23 cellular contexts compared by ENCODE assay signal in genomic region chr22:41359376-41359775, GRCh38. TPM values are rescaled to one million over a fixed set of nuclear protein-coding genes. Genes with fewer than 3 reads are reported as not detected.
DNase-seq lines count a peak whose midpoint lies in the region; ATAC-seq, FAIRE-seq and TF ChIP-seq lines count a peak whose summit lies in the region.
"Had no signal": no experiment of that assay in that cellular context is flagged by ENCODE, and none has a peak within 500 bp of the region (broad histone marks: within the 10 kb centered on the region; RNA-seq: fewer than 3 reads in every experiment).

No MANE protein-coding gene starts in this region.

- WGBS in HepG2 (ENCODE audit: low lambda C conversion rate): 71% methylated on average over 4 of the region's 4 CpGs
- 84% methylated on average over 3 of the region's 4 CpGs for WGBS in right lobe of liver (ENCODE audit: insufficient coverage, low coverage, low lambda C conversion rate, missing lambda C conversion rate)
- 81 to 89% (median 84%) methylated on average over 4 of the region's 4 CpGs for WGBS in adrenal gland, 4 donors

- no peaks in the 10 kb centered on the region for H3K4me1 Mint-ChIP-seq in brain
- H3K4me1 Mint-ChIP-seq in nephron: peaks cover 12% of the 10 kb centered on the region
- no peaks in the 10 kb centered on the region for H3K4me1 Mint-ChIP-seq in activated naive CD8-positive, alpha-beta T cell treated with anti-CD3 and anti-CD28 coated beads, Interleukin-2, amount 50 U/mL, for 24 hours

- H3K36me3 ChIP-seq in HepG2 (replicated peaks in 1 of 2; ENCODE audit: control insufficient read depth in 1 of 2, insufficient read depth in 2 of 2, low read length in 2 of 2) (peaks cover 14 to 36% of the 10 kb centered on the region in 2 experiments; a peak in 4 of 5 replicates), right lobe of liver (peaks cover 0 to 31% (median 10%) of the 10 kb centered on the region in 4 donors), adrenal gland (replicated peaks in 1 of 2) (peaks cover 0 to 41% of the 10 kb centered on the region in 2 donors)

- intact Hi-C loops in HepG2 (cut with micrococcal nuclease; ENCODE audit: unreplicated experiment): no loop called here
- intact Hi-C loops in right lobe of liver (cut with DNase I): no loop called here
- intact Hi-C loops in adrenal gland (cut with DNase I): no loop called here

- H3K9me3 ChIP-seq in HepG2 (ENCODE audit: low read length): no peaks in the 10 kb centered on the region
- no peaks in the 10 kb centered on the region for H3K9me3 ChIP-seq in right lobe of liver
- no peaks in the 10 kb centered on the region for H3K9me3 ChIP-seq in adrenal gland (replicated peaks in 1 of 3)

- H3K4me3 ChIP-seq in HepG2 (replicated peaks in 1 of 3; ENCODE audit: insufficient read depth in 1 of 3, low read depth in 2 of 3, low read length in 3 of 3) (no peak overlapping the region), right lobe of liver (no peak overlapping the region), adrenal gland (no peak overlapping the region)
- H3K4me3 ChIP-seq: dorsolateral prefrontal cortex had no signal

- H3K4me2 ChIP-seq in HepG2 (ENCODE audit: low read depth, low read length): no peak overlapping the region
- H3K4me2 ChIP-seq: KMS-11 had no signal

- H3K9ac ChIP-seq in HepG2 (ENCODE audit: insufficient read depth, low read depth, low read length): no peak overlapping the region
- H3K9ac ChIP-seq: KMS-11 had no signal

- no peak for TF ChIP-seq CTCF in HepG2 (CRISPR knock-in tag; IDR thresholded peaks at IDR 0.05)
- TF ChIP-seq CTCF in right lobe of liver (IDR thresholded peaks at IDR 0.05): no peak
- TF ChIP-seq CTCF in brain (conservative IDR thresholded peaks at IDR 0.05): no peak
- no peak for TF ChIP-seq CTCF in nephron (IDR thresholded peaks at IDR 0.05; ENCODE audit: unreplicated experiment in 3 of 3)
- TF ChIP-seq CTCF in adrenal gland (IDR thresholded peaks at IDR 0.05): no peak

- TF ChIP-seq EP300 in HepG2 (IDR thresholded peaks at IDR 0.05; ENCODE audit: low read depth in 2 of 2, low read length in 2 of 2) (no peak), HepG2 (CRISPR knock-in tag; IDR thresholded peaks at IDR 0.05; ENCODE audit: borderline replicate concordance) (no peak)

- no peaks in the 10 kb centered on the region for H3K79me2 ChIP-seq in HepG2 (ENCODE audit: insufficient read depth, low read length)

- peak overlapping the region; percentile 42 for H3K27ac ChIP-seq in HepG2 (ENCODE audit: extremely low read length, insufficient read depth, low read length)
- no peak overlapping the region for H3K27ac ChIP-seq in right lobe of liver
- no peak overlapping the region for H3K27ac ChIP-seq in adrenal gland
- H3K27ac ChIP-seq: KMS-11 had no signal

- H3K27ac Mint-ChIP-seq in brain (peak overlapping the region in 4 of 5 experiments; percentile 23 to 70 (median 62)), nephron (peak overlapping the region; percentile 28 to 83 (median 41))
- no peak overlapping the region for H3K27ac Mint-ChIP-seq in activated naive CD8-positive, alpha-beta T cell treated with anti-CD3 and anti-CD28 coated beads, Interleukin-2, amount 50 U/mL, for 24 hours
- H3K27ac Mint-ChIP-seq: activated naive CD4-positive, alpha-beta T cell treated with anti-CD3 and anti-CD28 coated beads for 36 hours; activated T-cell treated with anti-CD3 and anti-CD28 coated beads, Interleukin-2, amount 50 U/mL, for 24 hours had no signal

- ATAC-seq in HepG2 (no peak), right lobe of liver (no peak)
- ATAC-seq in activated naive CD8-positive, alpha-beta T cell treated with anti-CD3 and anti-CD28 coated beads, Interleukin-2, amount 50 U/mL, for 24 hours: no peak

- peaks cover 33% of the 10 kb centered on the region for H3K4me1 ChIP-seq in HepG2 (ENCODE audit: insufficient read depth, low read length)
- peaks cover 0 to 7% (median 0%) of the 10 kb centered on the region in 4 donors for H3K4me1 ChIP-seq in right lobe of liver
- H3K4me1 ChIP-seq in adrenal gland (replicated peaks in 1 of 2): no peaks in the 10 kb centered on the region

- H3K4me3 Mint-ChIP-seq in brain (no peak overlapping the region), nephron (peak overlapping the region in 1 of 3 experiments; percentile 36)
- H3K4me3 Mint-ChIP-seq in activated naive CD8-positive, alpha-beta T cell treated with anti-CD3 and anti-CD28 coated beads, Interleukin-2, amount 50 U/mL, for 24 hours: no peak overlapping the region
- H3K4me3 Mint-ChIP-seq: activated naive CD4-positive, alpha-beta T cell treated with anti-CD3 and anti-CD28 coated beads for 36 hours; activated T-cell treated with anti-CD3 and anti-CD28 coated beads, Interleukin-2, amount 50 U/mL, for 24 hours had no signal

- no peak for TF ChIP-seq POLR2A in HepG2 (IDR thresholded peaks at IDR 0.05; ENCODE audit: insufficient read depth in 1 of 2, low read depth in 2 of 2, low read length in 2 of 2)
- TF ChIP-seq POLR2A in right lobe of liver (IDR thresholded peaks at IDR 0.05): no peak
- TF ChIP-seq POLR2A in adrenal gland (IDR thresholded peaks at IDR 0.05): no peak

- BruUV-seq in HepG2 (replicated peaks; lab: Mats Ljungman, UMichigan): TSS peak; percentile 70

- H3K27me3 Mint-ChIP-seq in brain (no peaks in the 10 kb centered on the region), nephron (ENCODE audit: low read depth) (no peaks in the 10 kb centered on the region)
- H3K27me3 Mint-ChIP-seq in activated naive CD8-positive, alpha-beta T cell treated with anti-CD3 and anti-CD28 coated beads, Interleukin-2, amount 50 U/mL, for 24 hours: no peaks in the 10 kb centered on the region
- H3K27me3 Mint-ChIP-seq: activated T-cell treated with anti-CD3 and anti-CD28 coated beads, Interleukin-2, amount 50 U/mL, for 24 hours had no signal

- FAIRE-seq in HepG2 (lab: Jason Lieb, UNC): no peak
- FAIRE-seq: D721Med, H54, islet of Langerhans, TTC549 had no signal

- no peak for TF ChIP-seq RAD21 in HepG2 (CRISPR knock-in tag; IDR thresholded peaks at IDR 0.05)

- H3K36me3 Mint-ChIP-seq in brain: peaks cover 5% of the 10 kb centered on the region
- H3K36me3 Mint-ChIP-seq in nephron (ENCODE audit: low read depth): peaks cover 10% of the 10 kb centered on the region
- H3K36me3 Mint-ChIP-seq in activated naive CD8-positive, alpha-beta T cell treated with anti-CD3 and anti-CD28 coated beads, Interleukin-2, amount 50 U/mL, for 24 hours (ENCODE audit: low read depth): peaks cover 4% of the 10 kb centered on the region

- in situ Hi-C loops in HepG2 (cut with HindIII; ENCODE audit: extremely low pct_ligation_motif_present, low pct_unique_long_range_greater_than_20kb): no loop called here

- H2AFZ ChIP-seq in HepG2 (ENCODE audit: low read length): no peak overlapping the region

- H3K27me3 ChIP-seq in HepG2 (ENCODE audit: control insufficient read depth in 1 of 2, insufficient read depth in 2 of 2, low read length in 2 of 2) (no peaks in the 10 kb centered on the region), right lobe of liver (no peaks in the 10 kb centered on the region), adrenal gland (no peaks in the 10 kb centered on the region)
- H3K27me3 ChIP-seq: dorsolateral prefrontal cortex had no signal

- CTCF ChIA-PET in HepG2 (lab: Yijun Ruan, JAX; ENCODE audit: low intra/inter-chr PET ratio, low total read pairs): no interaction called here

- POLR2A ChIA-PET in HepG2 (lab: Yijun Ruan, JAX): interaction anchor here (1.0 to 2.2 kb wide), 3 partner anchors 22 to 89 kb away, joined by 3 to 35 read pairs (median 5); partner anchors contain the start of gene TEF

- H3K9me3 Mint-ChIP-seq in brain (no peaks in the 10 kb centered on the region), nephron (no peaks in the 10 kb centered on the region)
- H3K9me3 Mint-ChIP-seq in activated naive CD8-positive, alpha-beta T cell treated with anti-CD3 and anti-CD28 coated beads, Interleukin-2, amount 50 U/mL, for 24 hours: no peaks in the 10 kb centered on the region
- H3K9me3 Mint-ChIP-seq: activated naive CD4-positive, alpha-beta T cell treated with anti-CD3 and anti-CD28 coated beads for 36 hours; activated T-cell treated with anti-CD3 and anti-CD28 coated beads, Interleukin-2, amount 50 U/mL, for 24 hours had no signal

- H4K20me1 ChIP-seq in HepG2 (ENCODE audit: insufficient read depth, low read length): no peaks in the 10 kb centered on the region

- no peak for DNase-seq in HepG2 (ENCODE audit: low spot score)
- DNase-seq in right lobe of liver: no peak
- DNase-seq in ecto neural progenitor cell (ENCODE audit: low spot score): no peak
- DNase-seq in adrenal gland: no peak
- no peak for DNase-seq in stimulated activated CD4-positive, alpha-beta T cell treated with anti-CD3 and anti-CD28 coated beads, Interleukin-1b, Interleukin-23, amount 100 ng/mL, for 48 hours
- no peak for DNase-seq in activated naive CD8-positive, alpha-beta T cell treated with anti-CD3 and anti-CD28 coated beads, Interleukin-2, amount 50 U/mL, for 24 hours
- DNase-seq: activated naive CD4-positive, alpha-beta T cell treated with anti-CD3 and anti-CD28 coated beads for 36 hours; activated T-cell treated with anti-CD3 and anti-CD28 coated beads, Interleukin-2, amount 50 U/mL, for 24 hours; C1 segment of cervical spinal cord; caudate nucleus; dorsolateral prefrontal cortex; foreskin melanocyte; hypothalamus; NCI-H1694 treated with DMSO at 0.1 percent for 48 hours; nucleus accumbens; SIG-M5 had no signal

RNA-seq across cellular contexts. Expression of gene TEF, which starts 22.4 kb away (rescaled TPM):
- total RNA-seq in HepG2 (2016; rRNA removed; fragmentation: Illumina TruSeq; extraction: Trizol) (7.6 and 8.2 TPM in 2 replicates), right lobe of liver (10 to 100 TPM in 4 of 6 experiments, 1 to 10 TPM in 2; 6.1 to 28.9 (median 15.5) TPM), adrenal gland (10 to 100 TPM; 17.0 to 33.9 (median 23.9) TPM)
- total RNA-seq in HepG2 (2016; cell fraction: cytosol; rRNA removed; fragmentation: Illumina TruSeq; extraction: Trizol; ENCODE audit: low read depth): 1.2 and 1.4 TPM in 2 replicates
- 6.8 and 7.9 TPM in 2 replicates for total RNA-seq in HepG2 (2016; cell fraction: insoluble cytoplasmic fraction; rRNA removed; fragmentation: Illumina TruSeq; extraction: Trizol)
- total RNA-seq in HepG2 (2016; cell fraction: membrane; rRNA removed; fragmentation: Illumina TruSeq; extraction: Trizol): 4.4 and 4.7 TPM in 2 replicates
- 4.9 and 6.0 TPM in 2 replicates for total RNA-seq in HepG2 (2016; cell fraction: nucleus; rRNA removed; fragmentation: Illumina TruSeq; extraction: Trizol)
- polyA plus RNA-seq in HepG2 (2011; rRNA removed) (11.2 and 13.9 TPM in 2 replicates), brain (ENCODE audit: insufficient read depth, low read depth, low replicate concordance) (27.3 TPM), adrenal gland (10 to 100 TPM; 11.8 to 17.5 (median 15.2) TPM)
- 7.0 and 7.4 TPM in 2 replicates for polyA plus RNA-seq in HepG2 (2011; cell fraction: cytosol; rRNA removed)
- 11.3 and 13.2 TPM in 2 replicates for polyA plus RNA-seq in HepG2 (2011; cell fraction: nucleus; rRNA removed)
- 4.4 and 5.9 TPM in 2 replicates for polyA plus RNA-seq in HepG2 (2012)
- polyA plus RNA-seq in HepG2 (2016; cell fraction: cytosol; fragmentation: Illumina TruSeq; extraction: Trizol; ENCODE audit: low read depth): 0.47 and 0.59 TPM in 2 replicates
- polyA plus RNA-seq in HepG2 (2016; cell fraction: insoluble cytoplasmic fraction; fragmentation: Illumina TruSeq; extraction: Trizol; ENCODE audit: low read depth): 5.6 and 6.0 TPM in 2 replicates
- polyA plus RNA-seq in HepG2 (2016; cell fraction: membrane; fragmentation: Illumina TruSeq; extraction: Trizol; ENCODE audit: low read depth): 2.1 and 2.3 TPM in 2 replicates
- 7.1 and 7.2 TPM in 2 replicates for polyA plus RNA-seq in HepG2 (2016; cell fraction: nucleus; fragmentation: Illumina TruSeq; extraction: Trizol; ENCODE audit: insufficient read depth, low read depth)
- polyA minus RNA-seq in HepG2 (2011; rRNA and poly(A)+ RNA removed; ENCODE audit: low replicate concordance): 7.9 and 26.0 TPM in 2 replicates
- polyA minus RNA-seq in HepG2 (2011; cell fraction: cytosol; rRNA and poly(A)+ RNA removed): 7.2 and 7.3 TPM in 2 replicates
- 4.7 and 5.0 TPM in 2 replicates for polyA minus RNA-seq in HepG2 (2011; cell fraction: nucleus; rRNA and poly(A)+ RNA removed)

RNA-seq across cellular contexts. Expression of gene ZC3H7B, which starts 58.1 kb away (rescaled TPM):
- total RNA-seq in HepG2 (2016; rRNA removed; fragmentation: Illumina TruSeq; extraction: Trizol) (30.6 and 37.2 TPM in 2 replicates), right lobe of liver (10 to 100 TPM; 26.5 to 50.1 (median 42.7) TPM), adrenal gland (100 to 1,000 TPM in 2 of 8 donors, 10 to 100 TPM in 6; 61.6 to 133 (median 83.3) TPM)
- 3.6 and 4.3 TPM in 2 replicates for total RNA-seq in HepG2 (2016; cell fraction: cytosol; rRNA removed; fragmentation: Illumina TruSeq; extraction: Trizol; ENCODE audit: low read depth)
- 25.9 and 37.4 TPM in 2 replicates for total RNA-seq in HepG2 (2016; cell fraction: insoluble cytoplasmic fraction; rRNA removed; fragmentation: Illumina TruSeq; extraction: Trizol)
- total RNA-seq in HepG2 (2016; cell fraction: membrane; rRNA removed; fragmentation: Illumina TruSeq; extraction: Trizol): 19.5 and 20.9 TPM in 2 replicates
- total RNA-seq in HepG2 (2016; cell fraction: nucleus; rRNA removed; fragmentation: Illumina TruSeq; extraction: Trizol): 24.4 and 29.2 TPM in 2 replicates
- polyA plus RNA-seq in HepG2 (2011; rRNA removed) (26.4 and 36.2 TPM in 2 replicates), brain (ENCODE audit: insufficient read depth, low read depth, low replicate concordance) (80.8 TPM), adrenal gland (10 to 100 TPM; 31.2 to 71.5 (median 33.1) TPM)
- polyA plus RNA-seq in HepG2 (2011; cell fraction: cytosol; rRNA removed): 17.5 and 23.0 TPM in 2 replicates
- 61.9 and 71.8 TPM in 2 replicates for polyA plus RNA-seq in HepG2 (2011; cell fraction: nucleus; rRNA removed)
- 29.1 and 32.8 TPM in 2 replicates for polyA plus RNA-seq in HepG2 (2012)
- polyA plus RNA-seq in HepG2 (2016; cell fraction: cytosol; fragmentation: Illumina TruSeq; extraction: Trizol; ENCODE audit: low read depth): 2.2 and 2.6 TPM in 2 replicates
- 29.8 and 37.7 TPM in 2 replicates for polyA plus RNA-seq in HepG2 (2016; cell fraction: insoluble cytoplasmic fraction; fragmentation: Illumina TruSeq; extraction: Trizol; ENCODE audit: low read depth)
- polyA plus RNA-seq in HepG2 (2016; cell fraction: membrane; fragmentation: Illumina TruSeq; extraction: Trizol; ENCODE audit: low read depth): 11.2 and 13.2 TPM in 2 replicates
- polyA plus RNA-seq in HepG2 (2016; cell fraction: nucleus; fragmentation: Illumina TruSeq; extraction: Trizol; ENCODE audit: insufficient read depth, low read depth): 57.8 and 58.1 TPM in 2 replicates
- polyA minus RNA-seq in HepG2 (2011; rRNA and poly(A)+ RNA removed; ENCODE audit: low replicate concordance): 22.0 and 41.9 TPM in 2 replicates
- polyA minus RNA-seq in HepG2 (2011; cell fraction: cytosol; rRNA and poly(A)+ RNA removed): 19.4 and 19.8 TPM in 2 replicates
- polyA minus RNA-seq in HepG2 (2011; cell fraction: nucleus; rRNA and poly(A)+ RNA removed): 14.5 and 18.0 TPM in 2 replicates
